ENCODE assay signal across 16 cellular contexts in the genomic region with DNA sequence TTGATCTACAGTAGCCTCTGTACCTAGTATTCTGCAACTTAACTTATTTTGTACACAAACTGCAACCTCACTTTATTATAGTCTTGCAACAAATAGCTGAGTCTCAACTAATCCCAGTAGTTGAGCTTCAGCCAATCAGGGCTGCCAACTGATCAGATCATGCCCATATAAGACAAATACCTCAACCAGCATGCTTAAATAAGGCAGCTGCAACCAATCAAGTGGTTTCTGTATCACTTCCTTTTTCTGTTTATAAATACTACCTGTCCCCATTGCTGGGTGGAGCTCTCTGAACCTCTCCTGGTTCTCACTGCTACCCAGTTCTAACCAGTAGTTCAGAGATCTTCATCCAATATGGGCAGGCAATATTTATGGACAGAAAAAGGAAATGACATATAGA.
DNase-seq lines count a peak whose midpoint lies in the region; ATAC-seq and TF ChIP-seq lines count a peak whose summit lies in the region.
"Had no signal": no experiment of that assay in that cellular context is flagged by ENCODE, and none has a peak within 500 bp of the region (broad histone marks: within the 10 kb centered on the region; RNA-seq: fewer than 3 reads in every experiment).

No MANE protein-coding gene starts in this region.

- no peak for TF ChIP-seq POLR2A in sigmoid colon (IDR thresholded peaks at IDR 0.05)

- no peaks in the 10 kb centered on the region for H3K4me1 ChIP-seq in sigmoid colon

- no peak for TF ChIP-seq CTCF in GM06990 (IDR thresholded peaks at IDR 0.05; ENCODE audit: insufficient read depth, low read length, poor library complexity, severe bottlenecking)
- no peak for TF ChIP-seq CTCF in sigmoid colon (IDR thresholded peaks at IDR 0.05)

- H3K27me3 ChIP-seq in GM06990 (replicated peaks; ENCODE audit: control insufficient read depth, insufficient read depth, low read length) (no peaks in the 10 kb centered on the region), sigmoid colon (no peaks in the 10 kb centered on the region)
- H3K27me3 ChIP-seq: dorsolateral prefrontal cortex had no signal

- no peak for TF ChIP-seq EP300 in sigmoid colon (IDR thresholded peaks at IDR 0.05)

- H3K27ac ChIP-seq in sigmoid colon: no peak overlapping the region

- peak; percentile 78 for ATAC-seq in GM19328 (IDR thresholded peaks at IDR 0.05; ENCODE audit: unreplicated experiment)
- peak; percentile 74 for ATAC-seq in HG02610 (IDR thresholded peaks at IDR 0.05; ENCODE audit: unreplicated experiment)
- ATAC-seq in HG03342 (IDR thresholded peaks at IDR 0.05; ENCODE audit: unreplicated experiment): peak; percentile 92
- ATAC-seq in left colon: no peak
- ATAC-seq: left ventricle myocardium superior had no signal

- DNase-seq in GM06990 (ENCODE audit: extremely low read depth, insufficient read length) (peak; percentile 15), sigmoid colon (no peak), left colon (no peak), DMS79 (lab: John Stamatoyannopoulos, UW) (no peak)
- no peak for DNase-seq in stimulated activated CD4-positive, alpha-beta T cell treated with anti-CD3 and anti-CD28 coated beads, Interleukin-4, amount 100 ng/mL, for 1 hour
- DNase-seq: amniotic stem cell; DMS 273 treated with DMSO at 0.1 percent for 48 hours; dorsolateral prefrontal cortex; foreskin melanocyte; left ventricle myocardium superior; NCI-H1694 treated with DMSO at 0.1 percent for 48 hours; nucleus accumbens; stimulated activated naive CD4-positive, alpha-beta T cell had no signal

- no peaks in the 10 kb centered on the region for H3K36me3 ChIP-seq in GM06990 (ENCODE audit: control insufficient read depth, insufficient read depth, low read length)
- H3K36me3 ChIP-seq in sigmoid colon: no peaks in the 10 kb centered on the region

- H3K9me3 ChIP-seq in sigmoid colon: peaks cover 0 to 7% (median 0%) of the 10 kb centered on the region in 4 donors

- H3K4me3 ChIP-seq in GM06990 (replicated peaks; ENCODE audit: low read depth, low read length): no peak overlapping the region
- no peak overlapping the region for H3K4me3 ChIP-seq in sigmoid colon
- H3K4me3 ChIP-seq: dorsolateral prefrontal cortex had no signal

- intact Hi-C loops in sigmoid colon (cut with DNase I) (no loop called here), left colon (cut with DNase I, micrococcal nuclease) (no loop called here)
